Comparison of ENCODE assay signal across 10 cellular contexts in genomic region chr10:78995977-78996355, GRCh38.
A peak's percentile ranks its signal among the peaks of the same experiment; 100 is the strongest.
DNase-seq lines count a peak whose midpoint lies in the region; ATAC-seq and TF ChIP-seq lines count a peak whose summit lies in the region.
"Had no signal": no experiment of that assay in that cellular context is flagged by ENCODE, and none has a peak within 500 bp of the region (broad histone marks: within the 10 kb centered on the region; RNA-seq: fewer than 3 reads in every experiment).

No MANE protein-coding gene starts in this region.

- H3K9me3 ChIP-seq in heart right ventricle (no peaks in the 10 kb centered on the region), OCI-LY7 (ENCODE audit: low read length) (no peaks in the 10 kb centered on the region), neural cell (ENCODE audit: low read length) (no peaks in the 10 kb centered on the region), MG63 (no peaks in the 10 kb centered on the region)
- H3K9me3 ChIP-seq: HAP-1 had no signal

- peak overlapping the region; percentile 27 for H3K9ac ChIP-seq in neural cell (ENCODE audit: low read length)

- TF ChIP-seq RAD21 in neural cell (conservative IDR thresholded peaks at IDR 0.05) = no peak

- ATAC-seq in left ventricle myocardium superior (no peak), heart right ventricle (no peak), GM18868 (IDR thresholded peaks at IDR 0.05; ENCODE audit: unreplicated experiment) (no peak)

- peaks cover 0 to 7% (median 0%) of the 10 kb centered on the region in 9 donors for H3K4me1 ChIP-seq in heart right ventricle
- peaks cover 61% of the 10 kb centered on the region for H3K4me1 ChIP-seq in OCI-LY7 (ENCODE audit: insufficient read depth, low read length, poor library complexity, severe bottlenecking)
- H3K4me1 ChIP-seq: HAP-1 had no signal

- POLR2A ChIA-PET in OCI-LY7 (lab: Charles Lee) = no interaction called here

- no peaks in the 10 kb centered on the region for H3K36me3 ChIP-seq in heart right ventricle
- no peaks in the 10 kb centered on the region for H3K36me3 ChIP-seq in OCI-LY7 (ENCODE audit: insufficient read depth, low read length)
- no peaks in the 10 kb centered on the region for H3K36me3 ChIP-seq in neural cell (ENCODE audit: insufficient read depth, low read length)
- no peaks in the 10 kb centered on the region for H3K36me3 ChIP-seq in MG63
- H3K36me3 ChIP-seq: HAP-1 had no signal

- peak overlapping the region; percentile 77; the same call in 1 of the 2 replicates for H2AFZ ChIP-seq in OCI-LY7 (ENCODE audit: low read length)
- no peak overlapping the region for H2AFZ ChIP-seq in neural cell (ENCODE audit: low read depth, low read length)

- no peaks in the 10 kb centered on the region for H3K79me2 ChIP-seq in OCI-LY7 (ENCODE audit: insufficient read depth, low read depth, low read length)
- H3K79me2 ChIP-seq in neural cell (replicated peaks; ENCODE audit: insufficient read depth, low read length) = no peaks in the 10 kb centered on the region

- H3F3A ChIP-seq in neural cell (ENCODE audit: insufficient read depth, low read length, poor library complexity, severe bottlenecking) = no peaks in the 10 kb centered on the region

- H3K27ac ChIP-seq in heart right ventricle = no peak overlapping the region
- no peak overlapping the region for H3K27ac ChIP-seq in OCI-LY7 (ENCODE audit: low read depth, low read length, poor library complexity, severe bottlenecking)
- H3K27ac ChIP-seq in neural cell (ENCODE audit: low read length) = no peak overlapping the region

- no peak overlapping the region for H3K4me3 ChIP-seq in heart right ventricle
- H3K4me3 ChIP-seq in OCI-LY7 (ENCODE audit: low read depth, low read length, poor library complexity, severe bottlenecking) = peak overlapping the region; percentile 46
- no peak overlapping the region for H3K4me3 ChIP-seq in neural cell (ENCODE audit: low read length)
- no peak overlapping the region for H3K4me3 ChIP-seq in MG63
- H3K4me3 ChIP-seq: HAP-1 had no signal

- no peaks in the 10 kb centered on the region for H3K27me3 ChIP-seq in heart right ventricle
- no peaks in the 10 kb centered on the region for H3K27me3 ChIP-seq in neural cell (ENCODE audit: insufficient read depth, low read depth, low read length)
- no peaks in the 10 kb centered on the region for H3K27me3 ChIP-seq in MG63

- no TSS peak for BruUV-seq in OCI-LY7 (replicated peaks; lab: Mats Ljungman, UMichigan)

- H4K20me1 ChIP-seq in OCI-LY7 (ENCODE audit: insufficient read depth, low read length) (no peaks in the 10 kb centered on the region), neural cell (ENCODE audit: insufficient read depth) (no peaks in the 10 kb centered on the region)

- peak; percentile 13 for DNase-seq in left ventricle myocardium superior
- no peak for DNase-seq in heart right ventricle
- DNase-seq in OCI-LY7 (ENCODE audit: low spot score) = peak; percentile 18
- no peak for DNase-seq in MG63
- DNase-seq in GM20000 (ENCODE audit: low spot score) = no peak
- DNase-seq: DMS79, EL had no signal

- H3K4me2 ChIP-seq in OCI-LY7 (ENCODE audit: low read length) = peak overlapping the region; percentile 82
- no peak overlapping the region for H3K4me2 ChIP-seq in neural cell (ENCODE audit: low read length)

- no peak for TF ChIP-seq EP300 in neural cell (conservative IDR thresholded peaks at IDR 0.05; ENCODE audit: poor library complexity, severe bottlenecking)

- 86 to 88% methylated on average over 3 of the region's 3 CpGs for WGBS in heart right ventricle, 2 donors

- intact Hi-C loops in left ventricle myocardium superior (cut with micrococcal nuclease) = no loop called here
- intact Hi-C loops in heart right ventricle (cut with DNase I) = no loop called here
- intact Hi-C loops in OCI-LY7 (cut with micrococcal nuclease; ENCODE audit: unreplicated experiment) = no loop called here

- TF ChIP-seq CTCF in heart right ventricle (IDR thresholded peaks at IDR 0.05) (no peak), OCI-LY7 (conservative IDR thresholded peaks at IDR 0.05; ENCODE audit: low read length) (no peak), neural cell (IDR thresholded peaks at IDR 0.05; ENCODE audit: poor library complexity, severe bottlenecking) (no peak), GM20000 (IDR thresholded peaks at IDR 0.05; ENCODE audit: extremely low read depth, missing control alignments) (no peak)

- CTCF ChIA-PET in OCI-LY7 (lab: Charles Lee; ENCODE audit: unreplicated experiment) = interaction anchor here (0.6 to 1.0 kb wide), 5 partner anchors 16 to 1193 kb away, joined by 4 to 10 read pairs (median 6); no protein-coding TSS in a partner anchor

- H3K9me2 ChIP-seq in OCI-LY7 (ENCODE audit: insufficient read depth, low read length) (no peaks in the 10 kb centered on the region), neural cell (ENCODE audit: insufficient read depth, low read length) (no peaks in the 10 kb centered on the region)

TF ChIP-seq in neural cell, 6 proteins besides CTCF, POLR2A, EP300 and RAD21:
- TF ChIP-seq EZH2 (IDR thresholded peaks at IDR 0.05; ENCODE audit: borderline replicate concordance, insufficient read depth, low read length, poor library complexity, severe bottlenecking) = no peak
- TF ChIP-seq REST (IDR thresholded peaks at IDR 0.05; ENCODE audit: borderline replicate concordance) = no peak
- no peak for TF ChIP-seq POLR2AphosphoS5 (IDR thresholded peaks at IDR 0.05)
- TF ChIP-seq SMC3 (conservative IDR thresholded peaks at IDR 0.05; ENCODE audit: poor library complexity) = no peak
- no peak for TF ChIP-seq TAF1 (IDR thresholded peaks at IDR 0.05; ENCODE audit: low read depth)
- no peak for TF ChIP-seq MXI1 (conservative IDR thresholded peaks at IDR 0.05; ENCODE audit: poor library complexity, severe bottlenecking)
TF ChIP-seq in neural cell: peak in this region for 0.

Comparison
In these comparisons a context has a peak if more than half of its experiments do, and no peak if none do; other contexts are left out.
1. DNase-seq: peak in left ventricle myocardium superior (single experiment) and OCI-LY7 (single experiment); none in heart right ventricle (0 of 2), MG63 (single experiment) and GM20000 (single experiment).